ENCODE assay signal across 12 cellular contexts in genomic region chr12:76464636-76465166, GRCh38.
DNase-seq lines count a peak whose midpoint lies in the region; ATAC-seq and TF ChIP-seq lines count a peak whose summit lies in the region.
"Had no signal": no experiment of that assay in that cellular context is flagged by ENCODE, and none has a peak within 500 bp of the region (broad histone marks: within the 10 kb centered on the region; RNA-seq: fewer than 3 reads in every experiment).

No MANE protein-coding gene starts in this region.

- H3K56ac ChIP-seq in IMR-90 (ENCODE audit: extremely low read depth, insufficient read depth, low read length) = no peak overlapping the region

- no peak overlapping the region for H3K27ac ChIP-seq in CD4-positive, alpha-beta memory T cell (ENCODE audit: low read depth, low read length)
- no peak overlapping the region for H3K27ac ChIP-seq in IMR-90 (ENCODE audit: insufficient read depth, low read length)
- peak overlapping the region in 6 of 12 donors; percentile 1 to 32 (median 6) for H3K27ac ChIP-seq in heart left ventricle
- H3K27ac ChIP-seq in endodermal cell (ENCODE audit: low read depth, low read length) = no peak overlapping the region
- H3K27ac ChIP-seq: A549, BLaER1, GM23248 had no signal

- H3K79me1 ChIP-seq in IMR-90 (ENCODE audit: low read depth in 1 of 2, low read length in 2 of 2) = peaks cover 24 to 54% of the 10 kb centered on the region in 2 experiments

- H3K18ac ChIP-seq in IMR-90 (ENCODE audit: low read depth, low read length) = no peak overlapping the region

- DNase-seq in CD4-positive, alpha-beta memory T cell = no peak
- DNase-seq in IMR-90 = peak; percentile 57
- DNase-seq in heart left ventricle = no peak
- no peak for DNase-seq in endodermal cell
- DNase-seq in COLO829 (ENCODE audit: low spot score) = no peak
- DNase-seq: DMS79, GM23248, H9 had no signal

- intact Hi-C loops in CD4-positive, alpha-beta memory T cell (cut with micrococcal nuclease) = no loop called here
- intact Hi-C loops in IMR-90 (cut with micrococcal nuclease) (no loop called here), heart left ventricle (cut with DNase I) (loop anchor here in 3 of 10 donors (5.0 to 10.0 kb wide), 2 partner anchors 90 to 93 kb away; partner anchors contain the start of gene OSBPL8 (in 3 of the 3))

- H3K14ac ChIP-seq in IMR-90 (replicated peaks; ENCODE audit: low read depth, low read length) = no peak overlapping the region

- TF ChIP-seq CTCF in IMR-90 (conservative IDR thresholded peaks at IDR 0.05; ENCODE audit: low read depth, low read length) = no peak
- TF ChIP-seq CTCF in heart left ventricle (IDR thresholded peaks at IDR 0.05) = no peak
- TF ChIP-seq CTCF in endodermal cell (conservative IDR thresholded peaks at IDR 0.05) = no peak

- no peaks in the 10 kb centered on the region for H3K36me3 ChIP-seq in CD4-positive, alpha-beta memory T cell (ENCODE audit: insufficient read depth, low read length)
- H3K36me3 ChIP-seq in IMR-90 (ENCODE audit: control insufficient read depth, insufficient read depth, low read length) (no peaks in the 10 kb centered on the region), heart left ventricle (no peaks in the 10 kb centered on the region), endodermal cell (ENCODE audit: control insufficient read depth, insufficient read depth, low read length) (no peaks in the 10 kb centered on the region)
- H3K36me3 ChIP-seq: BLaER1 had no signal

- H4K91ac ChIP-seq in IMR-90 (ENCODE audit: insufficient read depth, low read depth, low read length) = no peak overlapping the region

- no peak overlapping the region for H2AFZ ChIP-seq in IMR-90 (replicated peaks; ENCODE audit: low read length, poor library complexity)
- H2AFZ ChIP-seq: GM23248 had no signal

- CTCF ChIA-PET in CD4-positive, alpha-beta memory T cell (lab: Charles Lee; ENCODE audit: partially characterized antibody) = interaction anchor here (0.8 to 1.8 kb wide), 5 partner anchors 9 to 123 kb away, joined by 3 to 6 read pairs (median 4); partner anchors contain the start of gene OSBPL8
- CTCF ChIA-PET in IMR-90 (lab: Yijun Ruan, JAX) = interaction anchor here (0.7 to 1.6 kb wide), 2 partner anchors 9 kb away, joined by 4 read pairs; no protein-coding TSS in a partner anchor

- no peak overlapping the region for H4K8ac ChIP-seq in IMR-90 (ENCODE audit: low read depth in 2 of 2, low read length in 2 of 2)

- no peaks in the 10 kb centered on the region for H3K27me3 ChIP-seq in CD4-positive, alpha-beta memory T cell (ENCODE audit: insufficient read depth, low read length)
- H3K27me3 ChIP-seq in IMR-90 (ENCODE audit: control insufficient read depth, insufficient read depth, low read length) = no peaks in the 10 kb centered on the region
- H3K27me3 ChIP-seq in heart left ventricle = no peaks in the 10 kb centered on the region
- H3K27me3 ChIP-seq in endodermal cell (ENCODE audit: control insufficient read depth, insufficient read depth, low read length, poor library complexity, severe bottlenecking) = no peaks in the 10 kb centered on the region
- H3K27me3 ChIP-seq: BLaER1 had no signal

- peaks cover 7 to 13% of the 10 kb centered on the region in 2 donors for H3K36me3 Mint-ChIP-seq in CD4-positive, alpha-beta memory T cell
- no peaks in the 10 kb centered on the region for H3K36me3 Mint-ChIP-seq in endodermal cell (ENCODE audit: low read depth)

- H3K9me3 Mint-ChIP-seq in CD4-positive, alpha-beta memory T cell = no peaks in the 10 kb centered on the region
- no peaks in the 10 kb centered on the region for H3K9me3 Mint-ChIP-seq in endodermal cell
- H3K9me3 Mint-ChIP-seq: H9 had no signal

- H2BK5ac ChIP-seq in IMR-90 (ENCODE audit: low read depth, low read length, poor library complexity, severe bottlenecking) = no peak overlapping the region

- TF ChIP-seq POLR2A in IMR-90 (IDR thresholded peaks at IDR 0.05; ENCODE audit: low read depth, low read length) (no peak), heart left ventricle (IDR thresholded peaks at IDR 0.05) (no peak)

- no peak overlapping the region for H3K4me3 Mint-ChIP-seq in CD4-positive, alpha-beta memory T cell
- H3K4me3 Mint-ChIP-seq in endodermal cell = no peak overlapping the region
- H3K4me3 Mint-ChIP-seq: H9 had no signal

- H3K9me3 ChIP-seq in CD4-positive, alpha-beta memory T cell (ENCODE audit: control insufficient read depth in 1 of 2, low read length in 2 of 2) = no peaks in the 10 kb centered on the region
- H3K9me3 ChIP-seq in IMR-90 (ENCODE audit: control insufficient read depth, insufficient read depth, low read length) (no peaks in the 10 kb centered on the region), heart left ventricle (no peaks in the 10 kb centered on the region), endodermal cell (ENCODE audit: control insufficient read depth, low read length) (no peaks in the 10 kb centered on the region)
- H3K9me3 ChIP-seq: A549, BLaER1 had no signal

- H2BK120ac ChIP-seq in IMR-90 (ENCODE audit: low read depth, low read length) = no peak overlapping the region

- H4K20me1 ChIP-seq in IMR-90 (ENCODE audit: insufficient read depth, low read length) = peaks cover 2% of the 10 kb centered on the region; the same call in 1 of the 2 replicates
- H4K20me1 ChIP-seq: BLaER1 had no signal

- ATAC-seq in IMR-90 (ENCODE audit: low read depth) (peak; percentile 84), heart left ventricle (peak; percentile 43 to 66 (median 52)), GM19452 (IDR thresholded peaks at IDR 0.05; ENCODE audit: unreplicated experiment) (no peak)
- ATAC-seq: A549, GM12878 had no signal

- no peak overlapping the region for H3K4me3 ChIP-seq in CD4-positive, alpha-beta memory T cell (ENCODE audit: low read length in 2 of 2)
- H3K4me3 ChIP-seq in IMR-90 (ENCODE audit: insufficient read depth, low read depth, low read length) = no peak overlapping the region
- H3K4me3 ChIP-seq in heart left ventricle = no peak overlapping the region
- no peak overlapping the region for H3K4me3 ChIP-seq in endodermal cell (ENCODE audit: low read length)
- H3K4me3 ChIP-seq: A549, BLaER1, GM12878, GM23248 had no signal

- H3K4me1 Mint-ChIP-seq in CD4-positive, alpha-beta memory T cell = peaks cover 40 to 59% (median 46%) of the 10 kb centered on the region in 4 donors
- peaks cover 10% of the 10 kb centered on the region for H3K4me1 Mint-ChIP-seq in endodermal cell

- no peak overlapping the region for H3K23ac ChIP-seq in IMR-90 (ENCODE audit: low read depth, low read length)

- in situ Hi-C loops in IMR-90 (cut with MboI; ENCODE audit: low sequenced_read_pairs) = loop anchor here (25.0 kb wide), 2 partner anchors 402 to 927 kb away; no protein-coding TSS in a partner anchor

- peaks cover 8% of the 10 kb centered on the region for H3K4me1 ChIP-seq in CD4-positive, alpha-beta memory T cell (ENCODE audit: insufficient read depth, low read length)
- H3K4me1 ChIP-seq in IMR-90 (ENCODE audit: control insufficient read depth, insufficient read depth, low read length) (peaks cover 8% of the 10 kb centered on the region), heart left ventricle (peaks cover 2 to 40% (median 16%) of the 10 kb centered on the region in 12 donors), endodermal cell (ENCODE audit: control insufficient read depth, insufficient read depth, low read length) (peaks cover 5% of the 10 kb centered on the region)

- no TSS peak for BruUV-seq in IMR-90 (replicated peaks; lab: Mats Ljungman, UMichigan)

- no peak overlapping the region for H2BK15ac ChIP-seq in IMR-90 (ENCODE audit: low read depth, low read length)

- H3K9ac ChIP-seq in IMR-90 (ENCODE audit: low read depth, low read length) (no peak overlapping the region), endodermal cell (ENCODE audit: extremely low read depth, low read length, poor library complexity, severe bottlenecking) (no peak overlapping the region)
- H3K9ac ChIP-seq: BLaER1, GM23248 had no signal

- peak overlapping the region in 4 of 7 donors; percentile 30 to 70 (median 43) for H3K27ac Mint-ChIP-seq in CD4-positive, alpha-beta memory T cell
- no peak overlapping the region for H3K27ac Mint-ChIP-seq in endodermal cell
- H3K27ac Mint-ChIP-seq: H9 had no signal

- WGBS in IMR-90 (ENCODE audit: extremely low coverage in 2 of 2, insufficient read length in 1 of 2), 2 experiments = no CpG with 5 or more reads among the region's 5 CpGs
- 46 to 57% (median 55%) methylated on average over 5 of the region's 5 CpGs for WGBS in heart left ventricle, 4 donors
- 96 to 100% methylated on average over 3 to 5 of the region's 5 CpGs for WGBS in endodermal cell (ENCODE audit: insufficient coverage in 1 of 2, insufficient read length in 1 of 2), 2 experiments

- no peak overlapping the region for H4K5ac ChIP-seq in IMR-90 (ENCODE audit: low read depth, low read length)

- no peak overlapping the region for H2BK20ac ChIP-seq in IMR-90 (ENCODE audit: low read depth, low read length)

- H3K4ac ChIP-seq in IMR-90 (ENCODE audit: low read depth, low read length) = no peak overlapping the region

- POLR2A ChIA-PET in CD4-positive, alpha-beta memory T cell (lab: Charles Lee; ENCODE audit: partially characterized antibody) = interaction anchor here (1.4 kb wide), 1 partner anchor 116 kb away, joined by 3 read pairs; the partner anchor contains the start of gene BBS10
- POLR2A ChIA-PET in IMR-90 (lab: Charles Lee; ENCODE audit: unreplicated experiment) = no interaction called here

- H3K4me2 ChIP-seq in IMR-90 (ENCODE audit: low read depth, low read length) = peak overlapping the region; percentile 10; the same call in 1 of the 2 replicates
- H3K4me2 ChIP-seq: A549, BLaER1 had no signal

- no peaks in the 10 kb centered on the region for H3K27me3 Mint-ChIP-seq in CD4-positive, alpha-beta memory T cell
- no peaks in the 10 kb centered on the region for H3K27me3 Mint-ChIP-seq in endodermal cell (ENCODE audit: insufficient read depth)

- no peak overlapping the region for H2AK5ac ChIP-seq in IMR-90 (ENCODE audit: low read depth, low read length)

- TF ChIP-seq RAD21 in IMR-90 (IDR thresholded peaks at IDR 0.05; ENCODE audit: low read length) = no peak

- no peak overlapping the region for H2AK9ac ChIP-seq in IMR-90 (replicated peaks; ENCODE audit: low read depth, low read length, poor library complexity)

- H3K9me1 ChIP-seq in IMR-90 (ENCODE audit: insufficient read depth, low read length) = peaks cover 6% of the 10 kb centered on the region

- dilution Hi-C loops in IMR-90 (cut with HindIII; ENCODE audit: low sequenced_read_pairs, unreplicated experiment) = no loop called here

TF ChIP-seq in IMR-90, 13 proteins besides CTCF, POLR2A, EP300 and RAD21 (continues in another document):
- TF ChIP-seq USF2 (IDR thresholded peaks at IDR 0.05; ENCODE audit: low read depth, low read length) (no peak), CEBPB (IDR thresholded peaks at IDR 0.05; ENCODE audit: low read depth, low read length) (no peak)
